In genomic region chr2:74673821-74674528, GRCh38 we compare ENCODE assay signal across 6 cellular contexts. TPM values are rescaled to one million over a fixed set of nuclear protein-coding genes. Genes with fewer than 3 reads are reported as not detected.
"Had no signal": no experiment of that assay in that cellular context is flagged by ENCODE, and none has a peak within 500 bp of the region (broad histone marks: within the 10 kb centered on the region; RNA-seq: fewer than 3 reads in every experiment).

No MANE protein-coding gene starts in this region.

- DNase-seq: H9, HCEC 1CT had no signal

- H3K9me3 Mint-ChIP-seq: GM23338, H9, IgD-negative memory B cell had no signal

- H3K4me1 Mint-ChIP-seq: GM23338, H9 had no signal

- H3K4me3 ChIP-seq: GM23338 had no signal

- H3K4me3 Mint-ChIP-seq: GM23338, H9, IgD-negative memory B cell had no signal

- ATAC-seq: GM23338 had no signal

- H3K27me3 Mint-ChIP-seq: IgD-negative memory B cell had no signal

- H3K27ac Mint-ChIP-seq: GM23338, IgD-negative memory B cell had no signal

- H3K27ac ChIP-seq: HL-60 had no signal

RNA-seq across cellular contexts. Expression of gene M1AP, which starts 25.8 kb away (rescaled TPM):
- total RNA-seq: HepG2 had no signal
